Comparison of ENCODE assay signal across 1 cellular context in the genomic region with DNA sequence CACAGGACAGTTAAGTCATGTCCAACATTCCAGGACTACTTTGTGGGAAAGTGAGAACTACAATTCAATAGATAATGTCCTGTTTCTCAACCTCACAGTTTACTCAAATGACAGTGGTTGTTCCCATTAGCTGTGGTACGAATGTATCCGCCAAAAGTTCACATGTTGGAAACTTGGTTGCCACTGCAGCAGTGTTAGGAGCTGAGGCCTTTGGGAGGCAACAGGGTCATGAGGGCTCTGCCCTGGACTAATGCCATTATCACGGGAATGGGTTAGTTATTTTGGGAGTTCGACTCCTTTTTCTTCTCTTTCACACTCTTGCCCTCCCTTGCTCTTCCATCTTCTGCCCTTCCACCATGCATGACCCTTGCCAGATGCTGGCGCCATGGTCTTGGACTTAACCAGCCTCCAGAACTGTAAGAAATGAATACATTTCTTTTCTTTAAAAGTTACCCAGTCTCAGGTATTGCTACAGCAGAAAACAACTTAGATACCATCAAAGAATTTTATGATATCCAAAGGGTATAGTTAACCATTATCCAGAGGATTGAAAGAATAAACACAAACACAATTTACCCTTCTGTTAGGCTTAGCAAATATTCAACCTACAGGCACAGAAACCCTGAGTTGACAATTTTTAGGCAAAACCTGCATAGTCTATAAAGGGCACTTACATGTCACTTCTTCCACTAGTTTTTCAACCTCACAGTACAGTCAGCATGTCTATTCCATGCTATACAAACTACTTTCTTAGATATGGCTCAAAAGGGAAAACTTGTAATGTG.
TF ChIP-seq lines count a peak whose summit lies in the region.

No MANE protein-coding gene starts in this region.

TF ChIP-seq in GM12878, 131 proteins besides CTCF, POLR2A, EP300 and RAD21:
- TF ChIP-seq IRF5 (IDR thresholded peaks at IDR 0.05; ENCODE audit: borderline replicate concordance) (no peak), SIX5 (IDR thresholded peaks at IDR 0.05; ENCODE audit: low read depth, low read length, severe bottlenecking) (no peak), IKZF1 (conservative IDR thresholded peaks at IDR 0.05) (no peak), CREM (IDR thresholded peaks at IDR 0.05; ENCODE audit: low read depth) (no peak), SPI1 (IDR thresholded peaks at IDR 0.05; ENCODE audit: borderline replicate concordance, insufficient read depth, low read depth, low read length) (no peak), TARDBP (IDR thresholded peaks at IDR 0.05; ENCODE audit: borderline replicate concordance) (no peak), SMAD1 (IDR thresholded peaks at IDR 0.05; ENCODE audit: low read depth, partially characterized antibody) (no peak), CHD2 (IDR thresholded peaks at IDR 0.05; ENCODE audit: borderline replicate concordance, low read depth, low read length) (no peak), EGR1 (IDR thresholded peaks at IDR 0.05; ENCODE audit: borderline replicate concordance in 1 of 2, low read depth in 2 of 2, low read length in 2 of 2) (no peak), POLR2AphosphoS2 (IDR thresholded peaks at IDR 0.05; ENCODE audit: low read depth, low read length) (no peak), NR2C1 (IDR thresholded peaks at IDR 0.05) (no peak), HDAC6 (IDR thresholded peaks at IDR 0.05; ENCODE audit: unreplicated experiment) (no peak), ETV6 (conservative IDR thresholded peaks at IDR 0.05 in 1 of 2, IDR thresholded peaks at IDR 0.05 in 1 of 2; ENCODE audit: borderline replicate concordance in 1 of 2, low read depth in 1 of 2) (no peak)
- TF ChIP-seq, protein P1, sequence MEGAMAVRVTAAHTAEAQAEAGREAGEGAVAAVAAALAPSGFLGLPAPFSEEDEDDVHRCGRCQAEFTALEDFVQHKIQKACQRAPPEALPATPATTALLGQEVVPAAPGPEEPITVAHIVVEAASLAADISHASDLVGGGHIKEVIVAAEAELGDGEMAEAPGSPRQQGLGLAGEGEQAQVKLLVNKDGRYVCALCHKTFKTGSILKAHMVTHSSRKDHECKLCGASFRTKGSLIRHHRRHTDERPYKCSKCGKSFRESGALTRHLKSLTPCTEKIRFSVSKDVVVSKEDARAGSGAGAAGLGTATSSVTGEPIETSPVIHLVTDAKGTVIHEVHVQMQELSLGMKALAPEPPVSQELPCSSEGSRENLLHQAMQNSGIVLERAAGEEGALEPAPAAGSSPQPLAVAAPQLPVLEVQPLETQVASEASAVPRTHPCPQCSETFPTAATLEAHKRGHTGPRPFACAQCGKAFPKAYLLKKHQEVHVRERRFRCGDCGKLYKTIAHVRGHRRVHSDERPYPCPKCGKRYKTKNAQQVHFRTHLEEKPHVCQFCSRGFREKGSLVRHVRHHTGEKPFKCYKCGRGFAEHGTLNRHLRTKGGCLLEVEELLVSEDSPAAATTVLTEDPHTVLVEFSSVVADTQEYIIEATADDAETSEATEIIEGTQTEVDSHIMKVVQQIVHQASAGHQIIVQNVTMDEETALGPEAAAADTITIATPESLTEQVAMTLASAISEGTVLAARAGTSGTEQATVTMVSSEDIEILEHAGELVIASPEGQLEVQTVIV (IDR thresholded peaks at IDR 0.05; ENCODE audit: borderline replicate concordance, partially characterized antibody): no peak
- TF ChIP-seq, protein P2, sequence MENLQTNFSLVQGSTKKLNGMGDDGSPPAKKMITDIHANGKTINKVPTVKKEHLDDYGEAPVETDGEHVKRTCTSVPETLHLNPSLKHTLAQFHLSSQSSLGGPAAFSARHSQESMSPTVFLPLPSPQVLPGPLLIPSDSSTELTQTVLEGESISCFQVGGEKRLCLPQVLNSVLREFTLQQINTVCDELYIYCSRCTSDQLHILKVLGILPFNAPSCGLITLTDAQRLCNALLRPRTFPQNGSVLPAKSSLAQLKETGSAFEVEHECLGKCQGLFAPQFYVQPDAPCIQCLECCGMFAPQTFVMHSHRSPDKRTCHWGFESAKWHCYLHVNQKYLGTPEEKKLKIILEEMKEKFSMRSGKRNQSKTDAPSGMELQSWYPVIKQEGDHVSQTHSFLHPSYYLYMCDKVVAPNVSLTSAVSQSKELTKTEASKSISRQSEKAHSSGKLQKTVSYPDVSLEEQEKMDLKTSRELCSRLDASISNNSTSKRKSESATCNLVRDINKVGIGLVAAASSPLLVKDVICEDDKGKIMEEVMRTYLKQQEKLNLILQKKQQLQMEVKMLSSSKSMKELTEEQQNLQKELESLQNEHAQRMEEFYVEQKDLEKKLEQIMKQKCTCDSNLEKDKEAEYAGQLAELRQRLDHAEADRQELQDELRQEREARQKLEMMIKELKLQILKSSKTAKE (IDR thresholded peaks at IDR 0.05; ENCODE audit: low read depth, poor library complexity, severe bottlenecking): no peak
- TF ChIP-seq, protein P3, sequence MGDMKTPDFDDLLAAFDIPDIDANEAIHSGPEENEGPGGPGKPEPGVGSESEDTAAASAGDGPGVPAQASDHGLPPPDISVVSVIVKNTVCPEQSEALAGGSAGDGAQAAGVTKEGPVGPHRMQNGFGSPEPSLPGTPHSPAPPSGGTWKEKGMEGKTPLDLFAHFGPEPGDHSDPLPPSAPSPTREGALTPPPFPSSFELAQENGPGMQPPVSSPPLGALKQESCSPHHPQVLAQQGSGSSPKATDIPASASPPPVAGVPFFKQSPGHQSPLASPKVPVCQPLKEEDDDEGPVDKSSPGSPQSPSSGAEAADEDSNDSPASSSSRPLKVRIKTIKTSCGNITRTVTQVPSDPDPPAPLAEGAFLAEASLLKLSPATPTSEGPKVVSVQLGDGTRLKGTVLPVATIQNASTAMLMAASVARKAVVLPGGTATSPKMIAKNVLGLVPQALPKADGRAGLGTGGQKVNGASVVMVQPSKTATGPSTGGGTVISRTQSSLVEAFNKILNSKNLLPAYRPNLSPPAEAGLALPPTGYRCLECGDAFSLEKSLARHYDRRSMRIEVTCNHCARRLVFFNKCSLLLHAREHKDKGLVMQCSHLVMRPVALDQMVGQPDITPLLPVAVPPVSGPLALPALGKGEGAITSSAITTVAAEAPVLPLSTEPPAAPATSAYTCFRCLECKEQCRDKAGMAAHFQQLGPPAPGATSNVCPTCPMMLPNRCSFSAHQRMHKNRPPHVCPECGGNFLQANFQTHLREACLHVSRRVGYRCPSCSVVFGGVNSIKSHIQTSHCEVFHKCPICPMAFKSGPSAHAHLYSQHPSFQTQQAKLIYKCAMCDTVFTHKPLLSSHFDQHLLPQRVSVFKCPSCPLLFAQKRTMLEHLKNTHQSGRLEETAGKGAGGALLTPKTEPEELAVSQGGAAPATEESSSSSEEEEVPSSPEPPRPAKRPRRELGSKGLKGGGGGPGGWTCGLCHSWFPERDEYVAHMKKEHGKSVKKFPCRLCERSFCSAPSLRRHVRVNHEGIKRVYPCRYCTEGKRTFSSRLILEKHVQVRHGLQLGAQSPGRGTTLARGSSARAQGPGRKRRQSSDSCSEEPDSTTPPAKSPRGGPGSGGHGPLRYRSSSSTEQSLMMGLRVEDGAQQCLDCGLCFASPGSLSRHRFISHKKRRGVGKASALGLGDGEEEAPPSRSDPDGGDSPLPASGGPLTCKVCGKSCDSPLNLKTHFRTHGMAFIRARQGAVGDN (IDR thresholded peaks at IDR 0.05): no peak
